ENCODE assay signal across 8 cellular contexts in the genomic region with DNA sequence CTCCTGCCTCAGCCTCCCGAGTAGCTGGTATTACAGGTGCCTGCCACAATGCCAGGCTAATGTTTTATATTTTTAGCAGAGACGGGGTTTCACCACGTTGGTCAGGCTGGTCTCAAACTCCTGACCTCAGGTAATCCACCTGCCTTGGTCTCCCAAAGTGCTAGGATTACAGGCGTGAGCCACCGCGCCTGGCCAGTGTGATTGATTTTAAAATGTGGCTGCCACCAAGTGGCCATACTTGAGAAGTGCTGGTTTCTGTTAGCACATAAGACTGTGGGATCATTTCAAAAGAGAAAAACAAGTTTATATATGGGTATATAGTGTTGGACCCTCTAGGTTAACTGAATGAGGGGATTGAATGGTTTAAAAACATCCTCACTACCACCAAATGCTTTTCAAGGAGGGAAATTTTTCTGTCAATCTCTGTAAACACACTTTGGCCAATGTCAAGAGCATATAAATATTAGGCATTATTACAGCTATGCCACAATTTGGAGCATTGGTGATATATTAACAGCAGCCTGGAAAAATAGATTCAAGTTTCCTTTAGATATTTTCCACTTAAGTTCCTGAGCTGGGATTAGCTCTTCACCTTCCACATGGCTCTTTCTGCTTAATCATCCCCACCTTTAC. TPM values are rescaled to one million over a fixed set of nuclear protein-coding genes. Genes with fewer than 3 reads are reported as not detected.
A peak's percentile ranks its signal among the peaks of the same experiment; 100 is the strongest.
DNase-seq lines count a peak whose midpoint lies in the region; ATAC-seq and TF ChIP-seq lines count a peak whose summit lies in the region.

No MANE protein-coding gene starts in this region.

- intact Hi-C loops in MCF 10A (cut with micrococcal nuclease) = loop anchor here (5.0 kb wide), 1 partner anchor 154 kb away; no protein-coding TSS in a partner anchor

- peak; percentile 65 for TF ChIP-seq CTCF in GM12872 (IDR thresholded peaks at IDR 0.05; ENCODE audit: insufficient read depth, low read depth, low read length)
- peak; percentile 53 for TF ChIP-seq CTCF in MCF 10A (IDR thresholded peaks at IDR 0.05; ENCODE audit: unreplicated experiment)

- no TSS peak for BruUV-seq in MCF 10A (replicated peaks; lab: Mats Ljungman, UMichigan)

- no peak overlapping the region for H3K4me3 Mint-ChIP-seq in MCF 10A (ENCODE audit: unreplicated experiment)

- CTCF ChIA-PET in MCF 10A (lab: Yijun Ruan, JAX) = interaction anchor here (0.6 to 2.8 kb wide), 15 partner anchors 9 to 190 kb away, joined by 3 to 22 read pairs (median 4); a partner anchor contains a TSS

- no peak overlapping the region for H3K27ac Mint-ChIP-seq in MCF 10A (ENCODE audit: low read depth, unreplicated experiment)

- H3K36me3 Mint-ChIP-seq in MCF 10A (ENCODE audit: insufficient read depth, unreplicated experiment) = peaks cover 99% of the 10 kb centered on the region

- POLR2A ChIA-PET in MCF 10A (lab: Yijun Ruan, JAX) = interaction anchor here (0.7 to 1.0 kb wide), 2 partner anchors 11 to 190 kb away, joined by 4 read pairs; no protein-coding TSS in a partner anchor

- H3K27me3 Mint-ChIP-seq in MCF 10A (ENCODE audit: insufficient read depth, unreplicated experiment) = no peaks in the 10 kb centered on the region

- H3K9me3 Mint-ChIP-seq in MCF 10A (ENCODE audit: unreplicated experiment) = peaks cover 10% of the 10 kb centered on the region

- peak; percentile 49 for DNase-seq in ACHN
- DNase-seq in RKO (ENCODE audit: low spot score) = peak; percentile 54
- no peak for DNase-seq in MCF 10A (ENCODE audit: unreplicated experiment)
- DNase-seq in kidney tubule cell (ENCODE audit: low spot score) = peak; percentile 52
- DNase-seq in superior temporal gyrus (ENCODE audit: extremely low spot score) = peak; percentile 73

- peaks cover 9% of the 10 kb centered on the region for H3K4me1 Mint-ChIP-seq in MCF 10A (ENCODE audit: insufficient read depth, unreplicated experiment)

- in situ Hi-C loops in ACHN (cut with HindIII; ENCODE audit: low pct_ligation_motif_present, low pct_unique_long_range_greater_than_20kb, low sequenced_read_pairs) = no loop called here

- ATAC-seq in HG03039 (IDR thresholded peaks at IDR 0.05; ENCODE audit: unreplicated experiment) (no peak), GM18519 (IDR thresholded peaks at IDR 0.05; ENCODE audit: low FRiP score, unreplicated experiment) (no peak)

RNA-seq across cellular contexts. Expression of a gene that starts 13.5 kb away (rescaled TPM):
- 9.1 and 9.5 TPM in 2 replicates for total RNA-seq in MCF 10A (2022)

RNA-seq across cellular contexts. Expression of a gene that starts 18.9 kb away (rescaled TPM):
- total RNA-seq in MCF 10A (2022) = 98.5 and 126 TPM in 2 replicates

RNA-seq across cellular contexts. Expression of a gene that starts 34.9 kb away (rescaled TPM):
- total RNA-seq in MCF 10A (2022) = 37.6 and 38.2 TPM in 2 replicates
